8 cellular contexts compared by ENCODE assay signal in genomic region chr7:74656421-74656910, GRCh38. TPM values are rescaled to one million over a fixed set of nuclear protein-coding genes. Genes with fewer than 3 reads are reported as not detected.
DNase-seq lines count a peak whose midpoint lies in the region; ATAC-seq and TF ChIP-seq lines count a peak whose summit lies in the region.

No MANE protein-coding gene starts in this region.

- H3K9me3 ChIP-seq in right lobe of liver, result no peaks in the 10 kb centered on the region

- intact Hi-C loops in right lobe of liver (cut with DNase I), result no loop called here

- DNase-seq in GM06990 (ENCODE audit: extremely low read depth, insufficient read length) (peak; percentile 40), NCI-H2081 (lab: John Stamatoyannopoulos, UW) (peak; percentile 48 to 69), coronary artery (ENCODE audit: low spot score) (no peak), right lobe of liver (peak; percentile 68 to 79 (median 77)), NCI-H187 treated with DMSO at 0.1 percent for 48 hours (lab: John Stamatoyannopoulos, UW) (no peak)
- DNase-seq in activated CD4-positive, alpha-beta T cell treated with anti-CD3 and anti-CD28 coated beads for 4 hours, result peak; percentile 65 to 76
- peak; percentile 24 to 54 for DNase-seq in stimulated activated CD4-positive, alpha-beta T cell treated with anti-CD3 and anti-CD28 coated beads, Interleukin-4, amount 100 ng/mL, for 48 hours (ENCODE audit: low read depth in 2 of 2)

- 0% methylated on average over 24 of the region's 24 CpGs for WGBS in right lobe of liver (ENCODE audit: insufficient coverage, low coverage, low lambda C conversion rate, missing lambda C conversion rate)

- no peak for TF ChIP-seq POLR2A in right lobe of liver (IDR thresholded peaks at IDR 0.05)

- peak; percentile 21 to 34 (median 24) for ATAC-seq in right lobe of liver
- no peak for ATAC-seq in HG03432 (IDR thresholded peaks at IDR 0.05; ENCODE audit: unreplicated experiment)

- peaks cover 0 to 43% (median 13%) of the 10 kb centered on the region in 4 donors for H3K4me1 ChIP-seq in right lobe of liver

- H3K36me3 ChIP-seq in GM06990 (ENCODE audit: control insufficient read depth, insufficient read depth, low read length) (no peaks in the 10 kb centered on the region), right lobe of liver (no peaks in the 10 kb centered on the region)

- peak overlapping the region; percentile 83 for H3K4me3 ChIP-seq in GM06990 (replicated peaks; ENCODE audit: low read depth, low read length)
- peak overlapping the region; percentile 95 for H3K4me3 ChIP-seq in coronary artery
- H3K4me3 ChIP-seq in right lobe of liver, result peak overlapping the region; percentile 95 to 99 (median 98)

- TF ChIP-seq CTCF in GM06990 (IDR thresholded peaks at IDR 0.05; ENCODE audit: insufficient read depth, low read length, poor library complexity, severe bottlenecking) (peak; percentile 34), coronary artery (IDR thresholded peaks at IDR 0.05) (no peak), right lobe of liver (IDR thresholded peaks at IDR 0.05) (peak in 3 of 4 donors; percentile 8 to 31 (median 30))

- no peaks in the 10 kb centered on the region for H3K27me3 ChIP-seq in GM06990 (replicated peaks; ENCODE audit: control insufficient read depth, insufficient read depth, low read length)
- H3K27me3 ChIP-seq in right lobe of liver, result no peaks in the 10 kb centered on the region

- H3K27ac ChIP-seq in coronary artery (peak overlapping the region; percentile 93 to 98), right lobe of liver (peak overlapping the region; percentile 88 to 100 (median 99))

RNA-seq across cellular contexts. Expression of gene GTF2I, which starts 1.1 kb away (rescaled TPM):
- total RNA-seq in right lobe of liver, result 100 to 1,000 TPM in 2 of 6 experiments, 10 to 100 TPM in 4; 59.0 to 116 (median 90.9) TPM

Comparison
In these comparisons a context has a peak if more than half of its experiments do, and no peak if none do; other contexts are left out.
1. DNase-seq: peak in GM06990 (single experiment), NCI-H2081 (2 of 2), activated CD4-positive, alpha-beta T cell treated with anti-CD3 and anti-CD28 coated beads for 4 hours (2 of 2), right lobe of liver (3 of 3) and stimulated activated CD4-positive, alpha-beta T cell treated with anti-CD3 and anti-CD28 coated beads, Interleukin-4, amount 100 ng/mL, for 48 hours (2 of 2); none in coronary artery (single experiment) and NCI-H187 treated with DMSO at 0.1 percent for 48 hours (single experiment).
2. Peak in every context shown above with its lines, with median percentiles within 50 percentile points of each other: H3K4me3 ChIP-seq.